1 cellular context compared by ENCODE assay signal in genomic region chr1:179082308-179083030, GRCh38.
TF ChIP-seq lines count a peak whose summit lies in the region.

No MANE protein-coding gene starts in this region.

TF ChIP-seq in HepG2, 621 proteins besides CTCF, POLR2A, EP300 and RAD21 (continued from another document):
- TF ChIP-seq PATZ1 (CRISPR knock-in tag; IDR thresholded peaks at IDR 0.05) (no peak), IRF1 (CRISPR knock-in tag; IDR thresholded peaks at IDR 0.05; ENCODE audit: low read depth) (0 out of 2 replicates have a peak, but pooled peaks have one; percentile 47), PHF8 (CRISPR knock-in tag; IDR thresholded peaks at IDR 0.05) (peak; percentile 41; the same call in 1 of the 2 replicates), IRF9 (CRISPR knock-in tag; IDR thresholded peaks at IDR 0.05; ENCODE audit: borderline replicate concordance) (no peak), LBX2 (CRISPR knock-in tag; IDR thresholded peaks at IDR 0.05; ENCODE audit: borderline replicate concordance) (0 out of 2 replicates have a peak, but pooled peaks have one; percentile 56), SAP130 (CRISPR knock-in tag; IDR thresholded peaks at IDR 0.05; ENCODE audit: low read depth) (peak; percentile 71), KLF6 (CRISPR knock-in tag; IDR thresholded peaks at IDR 0.05) (no peak), ZSCAN5A (CRISPR knock-in tag; IDR thresholded peaks at IDR 0.05; ENCODE audit: borderline replicate concordance) (no peak), ZNF264 (CRISPR knock-in tag; IDR thresholded peaks at IDR 0.05) (no peak), ZSCAN29 (CRISPR knock-in tag; conservative IDR thresholded peaks at IDR 0.05) (0 out of 2 replicates have a peak, but pooled peaks have one; percentile 40), ARID4A (CRISPR knock-in tag; IDR thresholded peaks at IDR 0.05; ENCODE audit: borderline replicate concordance) (peak; percentile 75), KMT2A (CRISPR knock-in tag; IDR thresholded peaks at IDR 0.05) (0 out of 2 replicates have a peak, but pooled peaks have one; percentile 46), RXRA (CRISPR knock-in tag; IDR thresholded peaks at IDR 0.05) (no peak; the same call in 1 of the 2 replicates), MED13 (CRISPR knock-in tag; IDR thresholded peaks at IDR 0.05) (no peak), CENPBD1 (CRISPR knock-in tag; IDR thresholded peaks at IDR 0.05; ENCODE audit: borderline replicate concordance, low read depth) (no peak), ZNF605 (CRISPR knock-in tag; IDR thresholded peaks at IDR 0.05) (no peak), LCORL (IDR thresholded peaks at IDR 0.05) (no peak), LCORL (CRISPR knock-in tag; IDR thresholded peaks at IDR 0.05) (no peak), ZNF563 (CRISPR knock-in tag; IDR thresholded peaks at IDR 0.05) (no peak), ZNF407 (CRISPR knock-in tag; IDR thresholded peaks at IDR 0.05; ENCODE audit: not compliant biosample characterization) (no peak)
